ENCODE assay signal across 22 cellular contexts in the genomic region with DNA sequence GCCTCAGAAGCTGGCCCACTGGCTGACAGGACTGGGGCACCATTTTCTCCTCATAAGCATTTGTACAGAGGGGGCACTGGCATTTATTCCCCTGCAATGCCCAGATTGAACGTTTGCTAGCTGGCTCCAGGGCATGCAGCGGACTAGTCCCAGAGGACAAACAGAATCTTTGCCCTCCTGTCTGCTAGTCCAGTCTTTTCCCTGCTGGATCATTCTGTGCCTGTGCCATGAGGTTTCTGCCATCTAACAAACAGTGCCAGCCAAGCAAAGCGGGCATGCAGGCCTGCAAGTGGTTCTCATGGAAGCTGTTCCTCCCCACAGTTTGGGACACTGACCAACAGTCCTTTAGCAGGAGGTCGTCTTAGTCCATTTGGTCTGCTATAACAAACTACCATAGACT. TPM values are rescaled to one million over a fixed set of nuclear protein-coding genes. Genes with fewer than 3 reads are reported as not detected.
A peak's percentile ranks its signal among the peaks of the same experiment; 100 is the strongest.
DNase-seq lines count a peak whose midpoint lies in the region; ATAC-seq lines count a peak whose summit lies in the region.
"Had no signal": no experiment of that assay in that cellular context is flagged by ENCODE, and none has a peak within 500 bp of the region (broad histone marks: within the 10 kb centered on the region; RNA-seq: fewer than 3 reads in every experiment).

No MANE protein-coding gene starts in this region.

- H3K4me1 Mint-ChIP-seq in activated CD4-positive, alpha-beta memory T cell treated with anti-CD3 and anti-CD28 coated beads for 36 hours (ENCODE audit: low read depth): peaks cover 19% of the 10 kb centered on the region
- H3K4me1 Mint-ChIP-seq in activated CD4-positive, alpha-beta memory T cell treated with anti-CD3 and anti-CD28 coated beads, Interleukin-2, amount 10 ng/mL, durations not matched to agents 7 days and 5 days: peaks cover 5% of the 10 kb centered on the region
- peaks cover 0 to 1% (median 0%) of the 10 kb centered on the region in 3 donors for H3K4me1 Mint-ChIP-seq in T-cell
- no peaks in the 10 kb centered on the region for H3K4me1 Mint-ChIP-seq in stimulated activated naive B cell treated with anti-CD40 and anti-IgM and Interleukin-4, amounts not matched to agents 10 μg/mL and 1 μg/mL and 100 μg/mL, for 72 hours

- POLR2A ChIA-PET in activated CD4-positive, alpha-beta memory T cell treated with anti-CD3 and anti-CD28 coated beads for 36 hours (lab: Charles Lee): no interaction called here
- POLR2A ChIA-PET in activated CD4-positive, alpha-beta memory T cell treated with anti-CD3 and anti-CD28 coated beads, Interleukin-2, amount 10 ng/mL, durations not matched to agents 7 days and 5 days (lab: Charles Lee): no interaction called here
- POLR2A ChIA-PET in T-cell (lab: Charles Lee): no interaction called here

- no peaks in the 10 kb centered on the region for H3K27me3 Mint-ChIP-seq in activated CD4-positive, alpha-beta memory T cell treated with anti-CD3 and anti-CD28 coated beads for 36 hours
- no peaks in the 10 kb centered on the region for H3K27me3 Mint-ChIP-seq in activated CD4-positive, alpha-beta memory T cell treated with anti-CD3 and anti-CD28 coated beads, Interleukin-2, amount 10 ng/mL, durations not matched to agents 7 days and 5 days
- no peaks in the 10 kb centered on the region for H3K27me3 Mint-ChIP-seq in T-cell
- no peaks in the 10 kb centered on the region for H3K27me3 Mint-ChIP-seq in stimulated activated naive B cell treated with anti-CD40 and anti-IgM and Interleukin-4, amounts not matched to agents 10 μg/mL and 1 μg/mL and 100 μg/mL, for 72 hours

- H3K4me3 Mint-ChIP-seq in activated CD4-positive, alpha-beta memory T cell treated with anti-CD3 and anti-CD28 coated beads for 36 hours: no peak overlapping the region
- no peak overlapping the region for H3K4me3 Mint-ChIP-seq in activated CD4-positive, alpha-beta memory T cell treated with anti-CD3 and anti-CD28 coated beads, Interleukin-2, amount 10 ng/mL, durations not matched to agents 7 days and 5 days
- no peak overlapping the region for H3K4me3 Mint-ChIP-seq in T-cell
- H3K4me3 Mint-ChIP-seq in stimulated activated naive B cell treated with anti-CD40 and anti-IgM and Interleukin-4, amounts not matched to agents 10 μg/mL and 1 μg/mL and 100 μg/mL, for 72 hours: no peak overlapping the region
- H3K4me3 Mint-ChIP-seq: H9, HFFc6 had no signal

- intact Hi-C loops in activated CD4-positive, alpha-beta memory T cell treated with anti-CD3 and anti-CD28 coated beads for 36 hours (cut with micrococcal nuclease): no loop called here

- no peaks in the 10 kb centered on the region for H3K9me3 Mint-ChIP-seq in activated CD4-positive, alpha-beta memory T cell treated with anti-CD3 and anti-CD28 coated beads for 36 hours
- no peaks in the 10 kb centered on the region for H3K9me3 Mint-ChIP-seq in activated CD4-positive, alpha-beta memory T cell treated with anti-CD3 and anti-CD28 coated beads, Interleukin-2, amount 10 ng/mL, durations not matched to agents 7 days and 5 days
- H3K9me3 Mint-ChIP-seq in T-cell: no peaks in the 10 kb centered on the region
- H3K9me3 Mint-ChIP-seq in stimulated activated naive B cell treated with anti-CD40 and anti-IgM and Interleukin-4, amounts not matched to agents 10 μg/mL and 1 μg/mL and 100 μg/mL, for 72 hours: no peaks in the 10 kb centered on the region
- H3K9me3 Mint-ChIP-seq: H9, HFFc6 had no signal

- ATAC-seq in T-cell (replicated peaks in 1 of 4) (no peak), left lobe of liver (peak; percentile 93), HG02571 (IDR thresholded peaks at IDR 0.05; ENCODE audit: unreplicated experiment) (no peak), GM21717 (IDR thresholded peaks at IDR 0.05; ENCODE audit: unreplicated experiment) (no peak)
- ATAC-seq in stimulated activated naive B cell treated with anti-CD40 and anti-IgM and Interleukin-4, amounts not matched to agents 10 μg/mL and 1 μg/mL and 100 μg/mL, for 72 hours (replicated peaks): no peak

- CTCF ChIA-PET in activated CD4-positive, alpha-beta memory T cell treated with anti-CD3 and anti-CD28 coated beads for 36 hours (lab: Charles Lee): no interaction called here
- CTCF ChIA-PET in activated CD4-positive, alpha-beta memory T cell treated with anti-CD3 and anti-CD28 coated beads, Interleukin-2, amount 10 ng/mL, durations not matched to agents 7 days and 5 days (lab: Charles Lee): no interaction called here
- CTCF ChIA-PET in T-cell (lab: Charles Lee): no interaction called here

- DNase-seq in activated CD4-positive, alpha-beta memory T cell treated with anti-CD3 and anti-CD28 coated beads for 36 hours: no peak
- DNase-seq in activated CD4-positive, alpha-beta memory T cell treated with anti-CD3 and anti-CD28 coated beads, Interleukin-2, amount 10 ng/mL, durations not matched to agents 7 days and 5 days: no peak
- DNase-seq in T-cell (no peak), left lobe of liver (ENCODE audit: low spot score) (peak; percentile 86)
- no peak for DNase-seq in stimulated activated naive B cell treated with anti-CD40 and anti-IgM and Interleukin-4, amounts not matched to agents 10 μg/mL and 1 μg/mL and 100 μg/mL, for 72 hours
- no peak for DNase-seq in stimulated activated CD4-positive, alpha-beta T cell treated with anti-CD3 and anti-CD28 coated beads, Interleukin-4, amount 100 ng/mL, for 4 hours
- DNase-seq: ACHN, DMS53, EL, H9, HFFc6, KBM-7, MM.1S, NCI-H1048, NCI-H1417 treated with DMSO at 0.1 percent for 48 hours, NCI-H187, NCI-H446 treated with DMSO at 0.1 percent for 48 hours, NCI-H526 treated with DMSO at 0.1 percent for 48 hours, OCI-M1, SJCRH30 had no signal

- H3K36me3 Mint-ChIP-seq in activated CD4-positive, alpha-beta memory T cell treated with anti-CD3 and anti-CD28 coated beads for 36 hours: peaks cover 33% of the 10 kb centered on the region
- peaks cover 62% of the 10 kb centered on the region for H3K36me3 Mint-ChIP-seq in activated CD4-positive, alpha-beta memory T cell treated with anti-CD3 and anti-CD28 coated beads, Interleukin-2, amount 10 ng/mL, durations not matched to agents 7 days and 5 days (ENCODE audit: low read depth)
- peaks cover 52% of the 10 kb centered on the region for H3K36me3 Mint-ChIP-seq in T-cell
- peaks cover 24 to 44% of the 10 kb centered on the region in 2 donors for H3K36me3 Mint-ChIP-seq in stimulated activated naive B cell treated with anti-CD40 and anti-IgM and Interleukin-4, amounts not matched to agents 10 μg/mL and 1 μg/mL and 100 μg/mL, for 72 hours

- peak overlapping the region; percentile 23 for H3K27ac Mint-ChIP-seq in activated CD4-positive, alpha-beta memory T cell treated with anti-CD3 and anti-CD28 coated beads for 36 hours
- no peak overlapping the region for H3K27ac Mint-ChIP-seq in activated CD4-positive, alpha-beta memory T cell treated with anti-CD3 and anti-CD28 coated beads, Interleukin-2, amount 10 ng/mL, durations not matched to agents 7 days and 5 days
- H3K27ac Mint-ChIP-seq in T-cell: peak overlapping the region; percentile 12 to 36
- H3K27ac Mint-ChIP-seq in stimulated activated naive B cell treated with anti-CD40 and anti-IgM and Interleukin-4, amounts not matched to agents 10 μg/mL and 1 μg/mL and 100 μg/mL, for 72 hours: peak overlapping the region; percentile 25
- H3K27ac Mint-ChIP-seq: H9, HFFc6 had no signal

RNA-seq across cellular contexts. Expression of gene KCNJ1, which starts 53.4 kb away (rescaled TPM):
- not detected for total RNA-seq in activated CD4-positive, alpha-beta memory T cell treated with anti-CD3 and anti-CD28 coated beads for 36 hours
- not detected for total RNA-seq in activated CD4-positive, alpha-beta memory T cell treated with anti-CD3 and anti-CD28 coated beads, Interleukin-2, amount 10 ng/mL, durations not matched to agents 7 days and 5 days
- total RNA-seq in T-cell (not detected), left lobe of liver (not detected)
- total RNA-seq: H9, HFFc6, SJCRH30 had no signal
